ENCODE assay signal across 20 cellular contexts in the genomic region with DNA sequence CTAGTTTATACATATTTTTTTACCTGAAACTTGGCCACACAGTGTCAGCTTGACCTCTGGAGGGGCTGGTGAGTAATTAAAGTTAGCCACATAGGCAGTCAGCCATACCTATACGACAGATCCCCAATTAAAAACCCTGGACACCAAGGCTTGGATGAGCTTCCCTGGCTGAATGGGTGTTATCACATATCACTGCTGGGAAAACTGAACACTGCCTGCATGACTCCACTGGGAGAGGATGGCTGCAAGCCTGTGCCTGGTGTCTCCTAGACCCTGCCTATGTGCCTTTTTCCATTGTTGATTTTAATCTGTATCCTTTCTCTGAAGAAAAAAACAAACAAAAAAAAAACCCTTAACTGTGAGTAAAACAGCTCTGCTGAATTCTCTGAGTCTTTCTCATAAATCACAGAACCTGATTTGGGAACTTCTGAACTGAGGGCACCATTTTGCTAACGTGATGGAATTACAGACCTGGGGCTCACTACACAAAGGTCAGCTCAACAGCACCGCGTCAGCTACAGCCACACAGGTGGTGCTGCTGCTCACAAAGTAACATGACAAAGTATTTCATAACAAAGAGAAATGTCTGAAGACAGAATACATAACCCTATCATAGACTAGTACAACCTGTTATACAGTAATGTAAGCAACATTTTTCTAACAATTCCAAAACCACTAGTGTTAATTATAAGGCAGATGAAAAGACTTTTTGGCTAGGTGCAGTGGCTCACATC.
DNase-seq lines count a peak whose midpoint lies in the region; ATAC-seq and TF ChIP-seq lines count a peak whose summit lies in the region.
"Had no signal": no experiment of that assay in that cellular context is flagged by ENCODE, and none has a peak within 500 bp of the region (broad histone marks: within the 10 kb centered on the region; RNA-seq: fewer than 3 reads in every experiment).

No MANE protein-coding gene starts in this region.

- H3F3A ChIP-seq in PC-9 (ENCODE audit: insufficient read depth, low read depth) = peaks cover 28% of the 10 kb centered on the region

- H3K27me3 ChIP-seq in PC-9 (ENCODE audit: insufficient read depth, low read depth) = no peaks in the 10 kb centered on the region

- H3K4me3 Mint-ChIP-seq in WTC11 (no peak overlapping the region), chondrocyte (ENCODE audit: unreplicated experiment) (no peak overlapping the region)
- H3K4me3 Mint-ChIP-seq: CD4-positive, CD25-positive, alpha-beta regulatory T cell had no signal

- peak overlapping the region; percentile 38; the same call in 1 of the 2 replicates for H3K27ac Mint-ChIP-seq in WTC11
- H3K27ac Mint-ChIP-seq in chondrocyte (ENCODE audit: unreplicated experiment) = no peak overlapping the region

- H3K9me3 Mint-ChIP-seq in WTC11 = peaks cover 18% of the 10 kb centered on the region
- H3K9me3 Mint-ChIP-seq in chondrocyte (ENCODE audit: low read depth) = no peaks in the 10 kb centered on the region
- H3K9me3 Mint-ChIP-seq: CD4-positive, CD25-positive, alpha-beta regulatory T cell had no signal

- H3K36me3 Mint-ChIP-seq in WTC11 (peaks cover 19% of the 10 kb centered on the region), chondrocyte (ENCODE audit: low read depth) (peaks cover 9% of the 10 kb centered on the region)

- no peaks in the 10 kb centered on the region for H3K9me3 ChIP-seq in PC-9 (ENCODE audit: insufficient read depth, low read depth)
- H3K9me3 ChIP-seq: HAP-1 had no signal

- H3K4me3 ChIP-seq in PC-9 = no peak overlapping the region
- H3K4me3 ChIP-seq: GM23248, HAP-1 had no signal

- no peak for ATAC-seq in WTC11
- peak; percentile 97 for ATAC-seq in esophagus mucosa
- ATAC-seq in HG02759 (IDR thresholded peaks at IDR 0.05; ENCODE audit: unreplicated experiment) = no peak
- ATAC-seq in HG03159 (IDR thresholded peaks at IDR 0.05; ENCODE audit: unreplicated experiment) = no peak
- no peak for ATAC-seq in omental fat pad (ENCODE audit: low FRiP score)
- ATAC-seq: Right ventricle myocardium inferior had no signal

- intact Hi-C loops in PC-9 (cut with micrococcal nuclease; ENCODE audit: unreplicated experiment) = no loop called here

- no TSS peak for BruUV-seq in PC-9 (replicated peaks; lab: Mats Ljungman, UMichigan)

- POLR2A ChIA-PET in PC-9 (lab: Charles Lee; ENCODE audit: unreplicated experiment) (interaction anchor here (0.6 to 0.8 kb wide), 2 partner anchors 47 to 85 kb away, joined by 3 to 13 read pairs; no protein-coding TSS in a partner anchor), WTC11 (lab: Charles Lee) (interaction anchor here (0.5 kb wide), 1 partner anchor 38 kb away, joined by 8 read pairs; no protein-coding TSS in a partner anchor)

- H3K79me2 ChIP-seq in PC-9 (ENCODE audit: low read depth) = peaks cover 15% of the 10 kb centered on the region; the same call in 1 of the 2 replicates

- TF ChIP-seq CTCF in PC-9 (conservative IDR thresholded peaks at IDR 0.05) = no peak
- no peak for TF ChIP-seq CTCF in WTC11 (IDR thresholded peaks at IDR 0.05)
- no peak for TF ChIP-seq CTCF in chondrocyte (IDR thresholded peaks at IDR 0.05)
- no peak for TF ChIP-seq CTCF in omental fat pad (IDR thresholded peaks at IDR 0.05)

- no peak overlapping the region for H2AFZ ChIP-seq in PC-9
- H2AFZ ChIP-seq: GM23248 had no signal

- H3K9me2 ChIP-seq in PC-9 (ENCODE audit: insufficient read depth) = no peaks in the 10 kb centered on the region

- H3K27ac ChIP-seq in PC-9 = peak overlapping the region; percentile 50
- H3K27ac ChIP-seq: GM23248 had no signal

- CTCF ChIA-PET in PC-9 (lab: Charles Lee) (no interaction called here), WTC11 (lab: Charles Lee) (no interaction called here)

- H3K27me3 Mint-ChIP-seq in WTC11 (ENCODE audit: low read depth) = no peaks in the 10 kb centered on the region
- no peaks in the 10 kb centered on the region for H3K27me3 Mint-ChIP-seq in chondrocyte (ENCODE audit: low read depth)
- H3K27me3 Mint-ChIP-seq: CD4-positive, CD25-positive, alpha-beta regulatory T cell had no signal

- no peaks in the 10 kb centered on the region; the same call in 1 of the 2 replicates for H4K20me1 ChIP-seq in PC-9 (ENCODE audit: insufficient read depth)

- DNase-seq in PC-9 (peak; percentile 54 to 93), WTC11 (ENCODE audit: low spot score) (no peak), renal cortical epithelial cell (ENCODE audit: low read depth) (peak; percentile 4), chondrocyte (ENCODE audit: low spot score) (no peak), omental fat pad (ENCODE audit: low spot score) (no peak)
- DNase-seq: CD4-positive, CD25-positive, alpha-beta regulatory T cell; EL; GF-D8; GM23248; Kasumi-1; NCI-H1694; NCI-H2081 treated with DMSO at 0.1 percent for 48 hours; NCI-H2171 treated with DMSO at 0.1 percent for 48 hours; NCI-H524 treated with DMSO at 0.1 percent for 48 hours; NCI-H82 had no signal

- H3K4me1 ChIP-seq in PC-9 (replicated peaks; ENCODE audit: insufficient read depth) = peaks cover 39% of the 10 kb centered on the region
- H3K4me1 ChIP-seq: HAP-1 had no signal

- H3K4me2 ChIP-seq in PC-9 = peak overlapping the region; percentile 7; the same call in 1 of the 2 replicates

- peaks cover 6% of the 10 kb centered on the region for H3K4me1 Mint-ChIP-seq in WTC11
- peaks cover 15% of the 10 kb centered on the region for H3K4me1 Mint-ChIP-seq in chondrocyte (ENCODE audit: low read depth)

- no peaks in the 10 kb centered on the region; the same call in 1 of the 2 replicates for H3K36me3 ChIP-seq in PC-9 (ENCODE audit: low read depth)
- H3K36me3 ChIP-seq: HAP-1 had no signal

TF ChIP-seq in WTC11, 78 proteins besides CTCF, POLR2A, EP300 and RAD21:
- no peak for TF ChIP-seq SMAD4 (CRISPR knock-in tag; IDR thresholded peaks at IDR 0.05)

Comparison
In these comparisons a context has a peak if more than half of its experiments do, and no peak if none do; other contexts are left out.
1. DNase-seq: peak in PC-9 (2 of 2) and renal cortical epithelial cell (single experiment); none in WTC11 (single experiment), chondrocyte (single experiment) and omental fat pad (single experiment).